In the genomic region with DNA sequence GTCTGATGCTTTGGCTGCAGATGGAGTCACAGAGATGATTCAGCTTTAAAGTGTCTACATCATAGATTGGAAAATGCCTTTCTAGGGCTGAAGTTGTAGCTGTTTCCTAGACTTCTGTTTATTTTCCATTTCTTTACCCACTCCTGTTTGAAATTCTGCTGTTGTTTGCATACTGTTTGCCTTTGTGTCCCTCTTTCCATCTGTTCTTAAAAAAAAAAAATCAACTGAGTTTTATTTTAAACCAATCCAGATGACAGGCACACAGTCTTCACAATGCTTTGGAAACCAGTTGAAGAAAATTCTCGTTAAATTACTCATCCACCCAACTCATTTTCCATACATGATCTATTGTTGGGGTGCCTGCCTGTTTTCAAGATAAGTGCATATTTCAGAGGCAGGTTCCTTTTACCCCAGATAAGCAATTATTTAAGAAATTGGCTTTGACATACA, we compare ENCODE assay signal across 13 cellular contexts.
DNase-seq lines count a peak whose midpoint lies in the region; ATAC-seq, FAIRE-seq and TF ChIP-seq lines count a peak whose summit lies in the region.
"Had no signal": no experiment of that assay in that cellular context is flagged by ENCODE, and none has a peak within 500 bp of the region (broad histone marks: within the 10 kb centered on the region; RNA-seq: fewer than 3 reads in every experiment).

No MANE protein-coding gene starts in this region.

- H3K23ac ChIP-seq in H9 (ENCODE audit: insufficient read length, low read depth, low read length), result no peak overlapping the region

- H4K20me1 ChIP-seq in H9 (ENCODE audit: control insufficient read depth, insufficient read depth, insufficient read length), result no peaks in the 10 kb centered on the region

- DNase-seq in AG08396 (ENCODE audit: low spot score) (peak; percentile 8), H54 (ENCODE audit: insufficient read length, low spot score) (peak; percentile 36), astrocyte of the spinal cord (ENCODE audit: low read depth, low spot score) (peak; percentile 59), immature natural killer cell (no peak), H9 (no peak), kidney (no peak), SW 1271 (lab: John Stamatoyannopoulos, UW) (no peak)
- DNase-seq: activated naive CD4-positive, alpha-beta T cell treated with anti-CD3 and anti-CD28 coated beads, Interleukin-2, amount 10 ng/mL, durations not matched to agents 7 days and 5 days; MG63 had no signal

- H2BK15ac ChIP-seq in H9 (ENCODE audit: low read depth, low read length), result no peak overlapping the region

- no peaks in the 10 kb centered on the region for H3K79me2 ChIP-seq in H9 (ENCODE audit: insufficient read depth, low read length)

- intact Hi-C loops in kidney (cut with DNase I), result no loop called here

- no peak overlapping the region for H3K14ac ChIP-seq in H9 (ENCODE audit: insufficient read depth, low read length)

- no peaks in the 10 kb centered on the region for H3K23me2 ChIP-seq in H9 (ENCODE audit: insufficient read length, low read depth, low read length, poor library complexity, severe bottlenecking)

- H3K27me3 Mint-ChIP-seq in immature natural killer cell (ENCODE audit: low read depth in 3 of 3), result no peaks in the 10 kb centered on the region
- H3K27me3 Mint-ChIP-seq in H9 (ENCODE audit: low read depth), result peaks cover 12% of the 10 kb centered on the region; the same call in 1 of the 2 replicates
- H3K27me3 Mint-ChIP-seq: activated naive CD4-positive, alpha-beta T cell treated with anti-CD3 and anti-CD28 coated beads, Interleukin-2, amount 10 ng/mL, durations not matched to agents 7 days and 5 days had no signal

- H3K27me3 ChIP-seq in H9 (ENCODE audit: insufficient read depth, low read length), result no peaks in the 10 kb centered on the region
- H3K27me3 ChIP-seq: MG63, right atrium auricular region had no signal

- no peak overlapping the region for H3K56ac ChIP-seq in H9 (ENCODE audit: insufficient read length, low read depth, low read length)

- H3K27ac Mint-ChIP-seq in immature natural killer cell, result peak overlapping the region in 5 of 6 donors; percentile 39 to 82 (median 76)
- no peak overlapping the region for H3K27ac Mint-ChIP-seq in H9
- H3K27ac Mint-ChIP-seq: activated naive CD4-positive, alpha-beta T cell treated with anti-CD3 and anti-CD28 coated beads, Interleukin-2, amount 10 ng/mL, durations not matched to agents 7 days and 5 days had no signal

- H3K4me1 Mint-ChIP-seq in immature natural killer cell (peaks cover 40 to 45% of the 10 kb centered on the region in 2 donors), H9 (peaks cover 15% of the 10 kb centered on the region in 2 experiments)

- no peak overlapping the region for H4K5ac ChIP-seq in H9 (ENCODE audit: insufficient read length, low read depth, low read length)

- no peak overlapping the region for H4K8ac ChIP-seq in H9 (replicated peaks; ENCODE audit: insufficient read length, low read depth, low read length)

- H2BK120ac ChIP-seq in H9 (ENCODE audit: low read depth, low read length, poor library complexity, severe bottlenecking), result no peak overlapping the region

- in situ Hi-C loops in astrocyte of the spinal cord (cut with HindIII; ENCODE audit: low sequenced_read_pairs), result no loop called here

- no peak overlapping the region for H2AFZ ChIP-seq in H9 (ENCODE audit: low read length)

- no peak for FAIRE-seq in H54 (lab: Jason Lieb, UNC)
- FAIRE-seq in kidney (lab: Jason Lieb, UNC), result no peak

- H2BK20ac ChIP-seq in H9 (ENCODE audit: low read depth, low read length, poor library complexity, severe bottlenecking), result no peak overlapping the region

- no peak overlapping the region for H2AK5ac ChIP-seq in H9 (ENCODE audit: insufficient read length, low read length)

- H3K36me3 Mint-ChIP-seq in immature natural killer cell (peaks cover 5 to 9% (median 5%) of the 10 kb centered on the region in 3 donors), H9 (ENCODE audit: insufficient read depth in 1 of 3, low read depth in 3 of 3) (peaks cover 2 to 4% (median 2%) of the 10 kb centered on the region in 3 experiments; a peak in 4 of 7 replicates)

- H2BK5ac ChIP-seq in H9 (ENCODE audit: insufficient read length, low read length), result no peak overlapping the region

- no peak overlapping the region for H3K9ac ChIP-seq in H9 (ENCODE audit: extremely low read depth, insufficient read length, low read length)
- no peak overlapping the region for H3K9ac ChIP-seq in kidney (ENCODE audit: low read length in 2 of 2)

- H3K18ac ChIP-seq in H9 (ENCODE audit: insufficient read length, low read depth, low read length), result no peak overlapping the region

- H3K27ac ChIP-seq in H9 (ENCODE audit: insufficient read length, low read depth, low read length), result no peak overlapping the region
- no peak overlapping the region for H3K27ac ChIP-seq in kidney (ENCODE audit: low read depth in 2 of 2, low read length in 2 of 2)
- H3K27ac ChIP-seq: right atrium auricular region had no signal

- no peak overlapping the region for H3K4ac ChIP-seq in H9 (ENCODE audit: low read depth, low read length)

- H3K9me3 Mint-ChIP-seq in immature natural killer cell, result peaks cover 0 to 5% (median 0%) of the 10 kb centered on the region in 6 donors
- H3K9me3 Mint-ChIP-seq in H9, result peaks cover 3 to 4% of the 10 kb centered on the region in 2 experiments; a peak in 3 of 5 replicates

- no peak overlapping the region for H2BK12ac ChIP-seq in H9 (ENCODE audit: insufficient read length, low read depth, low read length)

- H3K9me3 ChIP-seq in H9 (ENCODE audit: control insufficient read depth, low read depth, low read length) (no peaks in the 10 kb centered on the region), kidney (ENCODE audit: control insufficient read depth in 1 of 2, low read length in 2 of 2) (peaks cover 0 to 11% of the 10 kb centered on the region in 2 donors)

- no peak for ATAC-seq in GM21528 (IDR thresholded peaks at IDR 0.05; ENCODE audit: low FRiP score, unreplicated experiment)
- ATAC-seq: Right ventricle myocardium inferior had no signal

- WGBS in H9 (ENCODE audit: extremely low coverage, insufficient read length, low lambda C conversion rate), result no CpG with 5 or more reads among the region's 1 CpG

- TF ChIP-seq POLR2A in H54 (IDR thresholded peaks at IDR 0.05; ENCODE audit: low read depth, low read length), result no peak

- H3K4me3 Mint-ChIP-seq in immature natural killer cell (peak overlapping the region in 4 of 5 donors; percentile 0 to 59 (median 38)), H9 (no peak overlapping the region)
- H3K4me3 Mint-ChIP-seq: activated naive CD4-positive, alpha-beta T cell treated with anti-CD3 and anti-CD28 coated beads, Interleukin-2, amount 10 ng/mL, durations not matched to agents 7 days and 5 days; CD14-positive monocyte had no signal

- no peak overlapping the region for H3K4me3 ChIP-seq in astrocyte of the spinal cord (ENCODE audit: low read depth, low read length)
- no peak overlapping the region for H3K4me3 ChIP-seq in kidney (ENCODE audit: low read length in 2 of 2)
- H3K4me3 ChIP-seq: MG63, right atrium auricular region had no signal

- TF ChIP-seq CTCF in astrocyte of the spinal cord (IDR thresholded peaks at IDR 0.05; ENCODE audit: low read depth, low read length) (no peak), H9 (conservative IDR thresholded peaks at IDR 0.05) (no peak), kidney (IDR thresholded peaks at IDR 0.05; ENCODE audit: borderline replicate concordance, extremely low read depth, insufficient read depth) (no peak)

- no peak overlapping the region for H3K4me2 ChIP-seq in H9 (ENCODE audit: insufficient read depth, insufficient read length, low read length)

- no peaks in the 10 kb centered on the region for H3K36me3 ChIP-seq in kidney (ENCODE audit: control insufficient read depth in 1 of 2, insufficient read depth in 2 of 2, low read length in 2 of 2)
- H3K36me3 ChIP-seq: MG63, right atrium auricular region had no signal

- H3K4me1 ChIP-seq in H9 (ENCODE audit: insufficient read depth, low read length) (peaks cover 4% of the 10 kb centered on the region), kidney (ENCODE audit: control insufficient read depth in 1 of 2, insufficient read depth in 1 of 2, low read depth in 1 of 2, low read length in 2 of 2) (no peaks in the 10 kb centered on the region)

- no peaks in the 10 kb centered on the region for H3K79me1 ChIP-seq in H9 (ENCODE audit: insufficient read depth, low read depth, low read length, poor library complexity, severe bottlenecking)

- H3T11ph ChIP-seq in H9 (ENCODE audit: low read length), result no peak overlapping the region

- H4K91ac ChIP-seq in H9 (ENCODE audit: insufficient read length, low read depth, low read length), result no peak overlapping the region

Comparison
In these comparisons a context has a peak if more than half of its experiments do, and no peak if none do; other contexts are left out.
1. DNase-seq: peak in AG08396 (single experiment), H54 (single experiment) and astrocyte of the spinal cord (single experiment); none in immature natural killer cell (0 of 3), H9 (single experiment), kidney (single experiment) and SW 1271 (0 of 2).
2. H3K27ac Mint-ChIP-seq: peak in immature natural killer cell (5 of 6); none in H9 (0 of 3).
3. H3K4me3 Mint-ChIP-seq: peak in immature natural killer cell (4 of 5); none in H9 (0 of 2).